Comparison of ENCODE assay signal across 8 cellular contexts in the genomic region with DNA sequence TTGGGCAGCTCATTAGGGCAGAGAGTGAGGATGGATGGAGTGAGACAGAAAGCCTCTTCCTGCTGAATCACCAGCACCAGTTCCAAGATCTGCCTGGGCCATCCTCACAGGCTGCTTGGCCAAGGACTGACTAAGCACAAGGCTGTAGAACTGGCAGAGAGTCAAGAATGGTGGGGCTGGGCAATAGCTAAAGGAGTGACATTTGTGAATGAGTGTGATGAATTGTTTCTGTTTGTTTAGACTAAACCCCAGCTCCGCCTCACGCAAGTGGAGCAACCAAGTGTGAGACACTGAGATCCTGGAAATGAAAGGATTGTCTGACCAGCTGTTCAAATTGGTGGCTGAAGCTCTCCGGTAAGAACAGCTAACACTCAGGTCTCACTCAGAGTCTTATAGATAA. TPM values are rescaled to one million over a fixed set of nuclear protein-coding genes. Genes with fewer than 3 reads are reported as not detected.
DNase-seq lines count a peak whose midpoint lies in the region; ATAC-seq and TF ChIP-seq lines count a peak whose summit lies in the region.

No MANE protein-coding gene starts in this region.

- H3K9me3 Mint-ChIP-seq in brain, result peaks cover 0 to 7% (median 2%) of the 10 kb centered on the region in 5 experiments
- no peaks in the 10 kb centered on the region for H3K9me3 Mint-ChIP-seq in activated T-helper 2 cell treated with anti-CD3 and anti-CD28 coated beads, Interferon-gamma antibody, Interleukin-2, Interleukin-4, amounts not matched to agents 10 μg/mL and 5 μg/mL and 100 μg/mL, durations not matched to agents 14 hours and 24 hours and 36 hours
- no peaks in the 10 kb centered on the region for H3K9me3 Mint-ChIP-seq in activated CD4-positive, alpha-beta T cell treated with anti-CD3 and anti-CD28 coated beads, Interleukin-2, amount 10 ng/mL, durations not matched to agents 24 days and 14 days

- peak overlapping the region in 2 of 5 experiments; percentile 22 to 62 for H3K4me3 Mint-ChIP-seq in brain
- H3K4me3 Mint-ChIP-seq in activated T-helper 2 cell treated with anti-CD3 and anti-CD28 coated beads, Interferon-gamma antibody, Interleukin-2, Interleukin-4, amounts not matched to agents 10 μg/mL and 5 μg/mL and 100 μg/mL, durations not matched to agents 14 hours and 24 hours and 36 hours (ENCODE audit: low read depth), result no peak overlapping the region
- H3K4me3 Mint-ChIP-seq in activated CD4-positive, alpha-beta T cell treated with anti-CD3 and anti-CD28 coated beads, Interleukin-2, amount 10 ng/mL, durations not matched to agents 24 days and 14 days, result no peak overlapping the region

- POLR2A ChIA-PET in AG04450 (lab: Yijun Ruan, JAX), result interaction anchor here (1.2 kb wide), 1 partner anchor 10 kb away, joined by 11 read pairs; no protein-coding TSS in a partner anchor

- no peaks in the 10 kb centered on the region for H3K27me3 Mint-ChIP-seq in brain
- H3K27me3 Mint-ChIP-seq in activated T-helper 2 cell treated with anti-CD3 and anti-CD28 coated beads, Interferon-gamma antibody, Interleukin-2, Interleukin-4, amounts not matched to agents 10 μg/mL and 5 μg/mL and 100 μg/mL, durations not matched to agents 14 hours and 24 hours and 36 hours (ENCODE audit: low read depth), result no peaks in the 10 kb centered on the region
- no peaks in the 10 kb centered on the region for H3K27me3 Mint-ChIP-seq in activated CD4-positive, alpha-beta T cell treated with anti-CD3 and anti-CD28 coated beads, Interleukin-2, amount 10 ng/mL, durations not matched to agents 24 days and 14 days

- CTCF ChIA-PET in AG04450 (lab: Charles Lee), result interaction anchor here (0.5 to 2.8 kb wide), 2 partner anchors 26 to 258 kb away, joined by 5 to 15 read pairs; no protein-coding TSS in a partner anchor

- H3K27ac Mint-ChIP-seq in brain, result peak overlapping the region in 3 of 5 experiments; percentile 68 to 87 (median 85)
- H3K27ac Mint-ChIP-seq in activated T-helper 2 cell treated with anti-CD3 and anti-CD28 coated beads, Interferon-gamma antibody, Interleukin-2, Interleukin-4, amounts not matched to agents 10 μg/mL and 5 μg/mL and 100 μg/mL, durations not matched to agents 14 hours and 24 hours and 36 hours, result no peak overlapping the region
- no peak overlapping the region for H3K27ac Mint-ChIP-seq in activated CD4-positive, alpha-beta T cell treated with anti-CD3 and anti-CD28 coated beads, Interleukin-2, amount 10 ng/mL, durations not matched to agents 24 days and 14 days

- H3K4me3 ChIP-seq in AG04450 (ENCODE audit: low read depth, low read length), result no peak overlapping the region

- intact Hi-C loops in activated T-helper 2 cell treated with anti-CD3 and anti-CD28 coated beads, Interferon-gamma antibody, Interleukin-2, Interleukin-4, amounts not matched to agents 10 μg/mL and 5 μg/mL and 100 μg/mL, durations not matched to agents 14 hours and 24 hours and 36 hours (cut with micrococcal nuclease), result no loop called here
- intact Hi-C loops in activated CD4-positive, alpha-beta T cell treated with anti-CD3 and anti-CD28 coated beads, Interleukin-2, amount 10 ng/mL, durations not matched to agents 24 days and 14 days (cut with micrococcal nuclease), result no loop called here

- DNase-seq in AG04450 (ENCODE audit: low read depth, low spot score), result peak; percentile 99
- peak; percentile 77 for DNase-seq in NCI-H1417 treated with DMSO at 0.1 percent for 48 hours (lab: John Stamatoyannopoulos, UW)
- peak; percentile 100 for DNase-seq in kidney glomerular epithelial cell (lab: John Stamatoyannopoulos, UW)
- no peak for DNase-seq in AML-193 (lab: John Stamatoyannopoulos, UW)
- DNase-seq in activated T-helper 2 cell treated with anti-CD3 and anti-CD28 coated beads, Interferon-gamma antibody, Interleukin-2, Interleukin-4, amounts not matched to agents 10 μg/mL and 5 μg/mL and 100 μg/mL, durations not matched to agents 14 hours and 24 hours and 36 hours (ENCODE audit: low spot score), result no peak
- no peak for DNase-seq in activated CD4-positive, alpha-beta T cell treated with anti-CD3 and anti-CD28 coated beads, Interleukin-2, amount 10 ng/mL, durations not matched to agents 24 days and 14 days

- H3K27ac ChIP-seq in AG04450 (ENCODE audit: low read depth, low read length), result peak overlapping the region; percentile 55

- no peaks in the 10 kb centered on the region for H3K36me3 Mint-ChIP-seq in brain
- no peaks in the 10 kb centered on the region for H3K36me3 Mint-ChIP-seq in activated T-helper 2 cell treated with anti-CD3 and anti-CD28 coated beads, Interferon-gamma antibody, Interleukin-2, Interleukin-4, amounts not matched to agents 10 μg/mL and 5 μg/mL and 100 μg/mL, durations not matched to agents 14 hours and 24 hours and 36 hours (ENCODE audit: low read depth)
- H3K36me3 Mint-ChIP-seq in activated CD4-positive, alpha-beta T cell treated with anti-CD3 and anti-CD28 coated beads, Interleukin-2, amount 10 ng/mL, durations not matched to agents 24 days and 14 days (ENCODE audit: low read depth), result no peaks in the 10 kb centered on the region

- H3K27me3 ChIP-seq in AG04450 (ENCODE audit: control insufficient read depth, insufficient read depth, low read length), result no peaks in the 10 kb centered on the region

- no peak for ATAC-seq in GM18861 (IDR thresholded peaks at IDR 0.05; ENCODE audit: unreplicated experiment)

- H3K4me1 Mint-ChIP-seq in brain, result peaks cover 40% of the 10 kb centered on the region
- no peaks in the 10 kb centered on the region for H3K4me1 Mint-ChIP-seq in activated T-helper 2 cell treated with anti-CD3 and anti-CD28 coated beads, Interferon-gamma antibody, Interleukin-2, Interleukin-4, amounts not matched to agents 10 μg/mL and 5 μg/mL and 100 μg/mL, durations not matched to agents 14 hours and 24 hours and 36 hours (ENCODE audit: low read depth)
- H3K4me1 Mint-ChIP-seq in activated CD4-positive, alpha-beta T cell treated with anti-CD3 and anti-CD28 coated beads, Interleukin-2, amount 10 ng/mL, durations not matched to agents 24 days and 14 days, result no peaks in the 10 kb centered on the region

- no peak for TF ChIP-seq CTCF in AG04450 (IDR thresholded peaks at IDR 0.05; ENCODE audit: low read depth, low read length)
- TF ChIP-seq CTCF in brain (conservative IDR thresholded peaks at IDR 0.05), result no peak

- H3K9me3 ChIP-seq in AG04450 (ENCODE audit: control insufficient read depth, insufficient read depth, low read length), result no peaks in the 10 kb centered on the region

RNA-seq across cellular contexts. Expression of gene BRINP2, which starts 38.6 kb away (rescaled TPM):
- 0.02 TPM in 1 of 2 replicates, not detected in the other for polyA plus RNA-seq in AG04450 (2011; rRNA removed)
- polyA minus RNA-seq in AG04450 (2011; rRNA and poly(A)+ RNA removed), result not detected in 2 replicates
- polyA plus RNA-seq in brain (ENCODE audit: insufficient read depth, low read depth, low replicate concordance), result 8.1 TPM
- total RNA-seq in activated T-helper 2 cell treated with anti-CD3 and anti-CD28 coated beads, Interferon-gamma antibody, Interleukin-2, Interleukin-4, amounts not matched to agents 10 μg/mL and 5 μg/mL and 100 μg/mL, durations not matched to agents 14 hours and 24 hours and 36 hours, result not detected in 2 replicates
- total RNA-seq in activated CD4-positive, alpha-beta T cell treated with anti-CD3 and anti-CD28 coated beads, Interleukin-2, amount 10 ng/mL, durations not matched to agents 24 days and 14 days, result 0.26 TPM in 1 of 2 replicates, not detected in the other

RNA-seq across cellular contexts. Expression of gene ASTN1, which starts 44.8 kb away (rescaled TPM):
- polyA plus RNA-seq in AG04450 (2011; rRNA removed) (0.09 and 0.14 TPM in 2 replicates), brain (ENCODE audit: insufficient read depth, low read depth, low replicate concordance) (14.5 TPM)
- polyA minus RNA-seq in AG04450 (2011; rRNA and poly(A)+ RNA removed), result 0.14 and 0.26 TPM in 2 replicates
- total RNA-seq in activated T-helper 2 cell treated with anti-CD3 and anti-CD28 coated beads, Interferon-gamma antibody, Interleukin-2, Interleukin-4, amounts not matched to agents 10 μg/mL and 5 μg/mL and 100 μg/mL, durations not matched to agents 14 hours and 24 hours and 36 hours, result not detected in 2 replicates
- total RNA-seq in activated CD4-positive, alpha-beta T cell treated with anti-CD3 and anti-CD28 coated beads, Interleukin-2, amount 10 ng/mL, durations not matched to agents 24 days and 14 days, result not detected in 2 replicates

Comparison
In these comparisons a context has a peak if more than half of its experiments do, and no peak if none do; other contexts are left out.
1. DNase-seq: peak in AG04450 (single experiment), NCI-H1417 treated with DMSO at 0.1 percent for 48 hours (single experiment) and kidney glomerular epithelial cell (single experiment); none in AML-193 (0 of 2), activated T-helper 2 cell treated with anti-CD3 and anti-CD28 coated beads, Interferon-gamma antibody, Interleukin-2, Interleukin-4, amounts not matched to agents 10 μg/mL and 5 μg/mL and 100 μg/mL, durations not matched to agents 14 hours and 24 hours and 36 hours (single experiment) and activated CD4-positive, alpha-beta T cell treated with anti-CD3 and anti-CD28 coated beads, Interleukin-2, amount 10 ng/mL, durations not matched to agents 24 days and 14 days (single experiment).
2. H3K27ac Mint-ChIP-seq: peak in brain (3 of 5); none in activated T-helper 2 cell treated with anti-CD3 and anti-CD28 coated beads, Interferon-gamma antibody, Interleukin-2, Interleukin-4, amounts not matched to agents 10 μg/mL and 5 μg/mL and 100 μg/mL, durations not matched to agents 14 hours and 24 hours and 36 hours (single experiment) and activated CD4-positive, alpha-beta T cell treated with anti-CD3 and anti-CD28 coated beads, Interleukin-2, amount 10 ng/mL, durations not matched to agents 24 days and 14 days (single experiment).